ENCODE assay signal across 24 cellular contexts in genomic region chr7:48274662-48275061, GRCh38.
DNase-seq lines count a peak whose midpoint lies in the region; ATAC-seq, FAIRE-seq and TF ChIP-seq lines count a peak whose summit lies in the region.
"Had no signal": no experiment of that assay in that cellular context is flagged by ENCODE, and none has a peak within 500 bp of the region (broad histone marks: within the 10 kb centered on the region; RNA-seq: fewer than 3 reads in every experiment).

No MANE protein-coding gene starts in this region.

- dilution Hi-C loops in endothelial cell of umbilical vein (cut with MboI; ENCODE audit: extremely low pct_ligation_motif_present, low sequenced_read_pairs): no loop called here

- H3K9ac ChIP-seq in PC-3 (ENCODE audit: low read length) (no peak overlapping the region), endothelial cell of umbilical vein (replicated peaks; ENCODE audit: extremely low read depth, insufficient read depth, low read length) (no peak overlapping the region), mesendoderm (ENCODE audit: low read length) (no peak overlapping the region)
- H3K9ac ChIP-seq: parathyroid adenoma had no signal

- H3K23ac ChIP-seq in mesendoderm (ENCODE audit: low read length): no peak overlapping the region

- no peak overlapping the region for H3K27ac ChIP-seq in PC-3 (ENCODE audit: low read length)
- H3K27ac ChIP-seq in endothelial cell of umbilical vein (ENCODE audit: insufficient read depth, low read depth, low read length): no peak overlapping the region
- H3K27ac ChIP-seq in mesendoderm (ENCODE audit: low read depth, low read length): no peak overlapping the region
- H3K27ac ChIP-seq: adrenal gland, hepatocyte, parathyroid adenoma, vagina, VCaP had no signal

- H3K9me2 ChIP-seq in PC-3 (replicated peaks; ENCODE audit: low read length): no peaks in the 10 kb centered on the region

- no peaks in the 10 kb centered on the region for H3K79me1 ChIP-seq in mesendoderm (ENCODE audit: low read length)

- no peak overlapping the region for H3K4me3 ChIP-seq in PC-3 (ENCODE audit: low read length)
- no peak overlapping the region for H3K4me3 ChIP-seq in endothelial cell of umbilical vein (replicated peaks in 1 of 3; ENCODE audit: insufficient read depth in 1 of 3, low read depth in 1 of 3, low read length in 3 of 3)
- no peak overlapping the region for H3K4me3 ChIP-seq in mesendoderm (ENCODE audit: low read length)
- H3K4me3 ChIP-seq: adrenal gland, hepatocyte, vagina had no signal

- H2BK5ac ChIP-seq in mesendoderm (ENCODE audit: low read length): no peak overlapping the region

- H3K56ac ChIP-seq in mesendoderm (ENCODE audit: low read length): no peak overlapping the region

- H3K36me3 ChIP-seq in PC-3 (ENCODE audit: low read depth, low read length): no peaks in the 10 kb centered on the region
- no peaks in the 10 kb centered on the region for H3K36me3 ChIP-seq in endothelial cell of umbilical vein (ENCODE audit: control insufficient read depth in 2 of 2, extremely low read depth in 1 of 2, insufficient read depth in 2 of 2, low read length in 2 of 2)
- no peaks in the 10 kb centered on the region for H3K36me3 ChIP-seq in mesendoderm (ENCODE audit: control insufficient read depth, insufficient read depth, low read length)
- H3K36me3 ChIP-seq: adrenal gland, vagina had no signal

- H4K8ac ChIP-seq in mesendoderm (ENCODE audit: low read depth, low read length): no peak overlapping the region

- no peaks in the 10 kb centered on the region for H3K9me1 ChIP-seq in endothelial cell of umbilical vein (replicated peaks; ENCODE audit: control insufficient read depth, extremely low read depth, insufficient read depth, low read length)

- no peak overlapping the region for H4K5ac ChIP-seq in mesendoderm (ENCODE audit: low read length)

- no peak overlapping the region for H3K18ac ChIP-seq in mesendoderm (ENCODE audit: low read length)

- no peak overlapping the region for H2AK5ac ChIP-seq in mesendoderm (ENCODE audit: low read length)

- no peak for TF ChIP-seq POLR2A in endothelial cell of umbilical vein (IDR thresholded peaks at IDR 0.05; ENCODE audit: low read depth, low read length)

- BruUV-seq in PC-3 (replicated peaks; lab: Mats Ljungman, UMichigan): no TSS peak
- no TSS peak for BruUV-seq in endothelial cell of umbilical vein (replicated peaks; lab: Mats Ljungman, UMichigan)

- FAIRE-seq in endothelial cell of umbilical vein (lab: Jason Lieb, UNC): peak; percentile 69
- FAIRE-seq: G401.6, kidney had no signal

- intact Hi-C loops in PC-3 (cut with micrococcal nuclease) (loop anchor here (1.0 to 2.0 kb wide), 4 partner anchors 23 to 106 kb away; no protein-coding TSS in a partner anchor), endothelial cell of umbilical vein (cut with micrococcal nuclease) (no loop called here)

- no peaks in the 10 kb centered on the region for H3F3A ChIP-seq in PC-3 (ENCODE audit: low read length, unreplicated experiment)

- H2AFZ ChIP-seq in PC-3 (ENCODE audit: low read length) (no peak overlapping the region), endothelial cell of umbilical vein (ENCODE audit: low read depth, low read length) (no peak overlapping the region)
- H2AFZ ChIP-seq: hepatocyte, parathyroid adenoma had no signal

- H2BK120ac ChIP-seq in mesendoderm (ENCODE audit: low read depth, low read length): no peak overlapping the region

- H3K9me3 ChIP-seq in PC-3 (ENCODE audit: low read length) (no peaks in the 10 kb centered on the region), endothelial cell of umbilical vein (replicated peaks; ENCODE audit: control insufficient read depth, insufficient read depth, low read length) (no peaks in the 10 kb centered on the region)
- H3K9me3 ChIP-seq: adrenal gland, vagina had no signal

- no peak overlapping the region for H3K4me2 ChIP-seq in PC-3 (ENCODE audit: low read length)
- peak overlapping the region; percentile 43 for H3K4me2 ChIP-seq in endothelial cell of umbilical vein (ENCODE audit: insufficient read depth, low read length)
- no peak overlapping the region for H3K4me2 ChIP-seq in mesendoderm (ENCODE audit: low read length)
- H3K4me2 ChIP-seq: hepatocyte had no signal

- H3K27me3 ChIP-seq in PC-3 (ENCODE audit: low read length) (no peaks in the 10 kb centered on the region), endothelial cell of umbilical vein (ENCODE audit: control insufficient read depth in 2 of 2, insufficient read depth in 2 of 2, low read length in 2 of 2) (no peaks in the 10 kb centered on the region), mesendoderm (ENCODE audit: insufficient read depth, low read length, poor library complexity) (no peaks in the 10 kb centered on the region)
- H3K27me3 ChIP-seq: adrenal gland, hepatocyte, vagina had no signal

- ATAC-seq in PC-3: peak; percentile 63
- ATAC-seq in SK-N-SH treated with all-trans-retinoic acid at 6 μM for 48 hours: no peak
- ATAC-seq in HG03378 (IDR thresholded peaks at IDR 0.05; ENCODE audit: unreplicated experiment): no peak
- ATAC-seq: naive thymus-derived CD8-positive, alpha-beta T cell; stimulated activated memory B cell treated with anti-CD40 and anti-IgM and Interleukin-4, amounts not matched to agents 10 μg/mL and 1 μg/mL and 100 μg/mL, for 72 hours; T-helper 17 cell had no signal

- H3K4me1 ChIP-seq in PC-3 (ENCODE audit: insufficient read depth, low read length): peaks cover 24% of the 10 kb centered on the region
- H3K4me1 ChIP-seq in endothelial cell of umbilical vein (ENCODE audit: control insufficient read depth, extremely low read depth, insufficient read depth, low read length): peaks cover 7% of the 10 kb centered on the region
- H3K4me1 ChIP-seq in mesendoderm (ENCODE audit: control insufficient read depth, low read depth, low read length): no peaks in the 10 kb centered on the region
- H3K4me1 ChIP-seq: adrenal gland, parathyroid adenoma, vagina had no signal

- H3K79me2 ChIP-seq in PC-3 (ENCODE audit: low read length) (no peaks in the 10 kb centered on the region), endothelial cell of umbilical vein (ENCODE audit: control insufficient read depth, insufficient read depth, low read length) (no peaks in the 10 kb centered on the region), mesendoderm (ENCODE audit: control insufficient read depth, insufficient read depth, low read length) (no peaks in the 10 kb centered on the region)
- H3K79me2 ChIP-seq: hepatocyte, parathyroid adenoma had no signal

- CTCF ChIA-PET in PC-3 (lab: Charles Lee) (interaction anchor here (0.6 kb wide), 1 partner anchor 119 kb away, joined by 3 read pairs; no protein-coding TSS in a partner anchor), endothelial cell of umbilical vein (lab: Charles Lee) (interaction anchor here (0.6 to 2.2 kb wide), 5 partner anchors 9 to 100 kb away, joined by 3 to 8 read pairs (median 3); no protein-coding TSS in a partner anchor)

- no peak overlapping the region for H2BK15ac ChIP-seq in mesendoderm (replicated peaks; ENCODE audit: low read depth)

- H4K20me1 ChIP-seq in PC-3 (ENCODE audit: low read length): no peaks in the 10 kb centered on the region
- no peaks in the 10 kb centered on the region for H4K20me1 ChIP-seq in endothelial cell of umbilical vein (replicated peaks; ENCODE audit: control insufficient read depth, extremely low read depth, insufficient read depth, low read length)

- peak; percentile 70 for DNase-seq in EH (ENCODE audit: low read depth)
- peak; percentile 22 for DNase-seq in PC-3
- DNase-seq in endothelial cell of umbilical vein (ENCODE audit: low read depth, low spot score): peak; percentile 58
- peak; percentile 59 for DNase-seq in mesendoderm
- no peak for DNase-seq in NCI-H1048 (lab: John Stamatoyannopoulos, UW)
- DNase-seq in occipital lobe (lab: John Stamatoyannopoulos, UW): no peak
- DNase-seq: activated CD4-positive, alpha-beta T cell treated with anti-CD3 and anti-CD28 coated beads, Interleukin-2, amount 50 U/mL, for 4 hours; activated gamma-delta T cell treated with Interleukin-2 at 50 U/mL for 16 hours; adrenal gland; effector CD8-positive, alpha-beta T cell; kidney; MV-4-11; naive thymus-derived CD8-positive, alpha-beta T cell; NCI-H187; NCI-H774; T-helper 17 cell had no signal

- WGBS in mesendoderm (ENCODE audit: extremely low coverage, insufficient coverage, low lambda C conversion rate): no CpG with 5 or more reads among the region's 3 CpGs

- H3K4ac ChIP-seq in mesendoderm (ENCODE audit: low read depth, low read length): no peak overlapping the region

- POLR2A ChIA-PET in PC-3 (lab: Charles Lee; ENCODE audit: unreplicated experiment): interaction anchor here (0.5 kb wide), 1 partner anchor 15 kb away, joined by 3 read pairs; no protein-coding TSS in a partner anchor
- POLR2A ChIA-PET in endothelial cell of umbilical vein (lab: Charles Lee): no interaction called here

- TF ChIP-seq CTCF in PC-3 (conservative IDR thresholded peaks at IDR 0.05; ENCODE audit: low read depth, low read length): no peak
- TF ChIP-seq CTCF in endothelial cell of umbilical vein (IDR thresholded peaks at IDR 0.05; ENCODE audit: extremely low read depth in 1 of 2, insufficient read depth in 1 of 2, low read depth in 1 of 2, low read length in 2 of 2): no peak

TF ChIP-seq in endothelial cell of umbilical vein, 7 proteins besides CTCF, POLR2A, EP300 and RAD21 (continues in another document):
- peak; percentile 47 for TF ChIP-seq GATA2 (IDR thresholded peaks at IDR 0.05; ENCODE audit: insufficient read depth, insufficient read length, low read depth, low read length)
- TF ChIP-seq, protein P1, sequence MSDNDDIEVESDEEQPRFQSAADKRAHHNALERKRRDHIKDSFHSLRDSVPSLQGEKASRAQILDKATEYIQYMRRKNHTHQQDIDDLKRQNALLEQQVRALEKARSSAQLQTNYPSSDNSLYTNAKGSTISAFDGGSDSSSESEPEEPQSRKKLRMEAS (IDR thresholded peaks at IDR 0.05; ENCODE audit: insufficient read depth, insufficient read length): no peak
- peak; percentile 27 for TF ChIP-seq JUN (IDR thresholded peaks at IDR 0.05; ENCODE audit: borderline replicate concordance, insufficient read depth, insufficient read length, low read depth)
- no peak for TF ChIP-seq EZH2 (IDR thresholded peaks at IDR 0.05; ENCODE audit: borderline replicate concordance, low read depth, low read length, severe bottlenecking)
- no peak for TF ChIP-seq MYC (IDR thresholded peaks at IDR 0.05; ENCODE audit: low read depth, low read length)

TF ChIP-seq in SK-N-SH treated with all-trans-retinoic acid at 6 μM for 48 hours, 23 proteins besides CTCF, POLR2A, EP300 and RAD21 (continues in another document):
- TF ChIP-seq CSDC2 (CRISPR knock-in tag; IDR thresholded peaks at IDR 0.05): no peak
- TF ChIP-seq ZNF70 (CRISPR knock-in tag; IDR thresholded peaks at IDR 0.05): no peak
- no peak for TF ChIP-seq TCF4 (CRISPR knock-in tag; IDR thresholded peaks at IDR 0.05; ENCODE audit: borderline replicate concordance)

Comparison
In these comparisons a context has a peak if more than half of its experiments do, and no peak if none do; other contexts are left out.
1. DNase-seq: peak in EH (single experiment), PC-3 (single experiment), endothelial cell of umbilical vein (single experiment) and mesendoderm (single experiment); none in NCI-H1048 (single experiment) and occipital lobe (single experiment).